22 cellular contexts compared by ENCODE assay signal in genomic region chr2:148046802-148047201, GRCh38.
"Had no signal": no experiment of that assay in that cellular context is flagged by ENCODE, and none has a peak within 500 bp of the region (broad histone marks: within the 10 kb centered on the region; RNA-seq: fewer than 3 reads in every experiment).

No MANE protein-coding gene starts in this region.

- H3K27ac ChIP-seq: cardiac muscle cell, esophagus muscularis mucosa, gastroesophageal sphincter, heart right ventricle, left ventricle myocardium inferior, neural progenitor cell, prostate gland, right atrium auricular region, tibial nerve had no signal

- H3K4me3 ChIP-seq: cardiac muscle cell, esophagus muscularis mucosa, gastroesophageal sphincter, heart right ventricle, left ventricle myocardium inferior, neural progenitor cell, prostate gland, right atrium auricular region, tibial nerve had no signal

- H3K9ac ChIP-seq: neural progenitor cell had no signal

- H3K9me3 ChIP-seq: esophagus muscularis mucosa, gastroesophageal sphincter, heart right ventricle, left ventricle myocardium inferior, prostate gland, right atrium auricular region, tibial nerve had no signal

- H2AFZ ChIP-seq: neural progenitor cell had no signal

- H3K4me1 ChIP-seq: neural progenitor cell, prostate gland, right atrium auricular region had no signal

- ATAC-seq: activated CD4-positive, CD25-positive, alpha-beta regulatory T cell treated with anti-CD3 and anti-CD28 coated beads, Interleukin-2, amount 50 U/mL, for 24 hours; gastroesophageal sphincter; heart right ventricle had no signal

- H3K36me3 ChIP-seq: cardiac muscle cell, esophagus muscularis mucosa, gastroesophageal sphincter, left ventricle myocardium inferior, neural progenitor cell, prostate gland, right atrium auricular region, tibial nerve had no signal

- H3K4me2 ChIP-seq: neural progenitor cell had no signal

- DNase-seq: activated CD4-positive, alpha-beta T cell treated with anti-CD3 and anti-CD28 coated beads, Interleukin-2, amount 50 U/mL, for 1 hour; activated gamma-delta T cell treated with Interleukin-2 at 50 U/mL for 16 hours; amniotic stem cell; dermis blood vessel endothelial cell; effector memory CD4-positive, alpha-beta T cell; heart right ventricle; left ventricle myocardium inferior; stimulated activated CD4-positive, alpha-beta T cell treated with anti-CD3 and anti-CD28 coated beads, Interleukin-12 subunit alpha, Interleukin-12 subunit beta, amount 100 ng/mL, for 4 hours; stimulated activated CD4-positive, alpha-beta T cell treated with anti-CD3 and anti-CD28 coated beads, Interleukin-1b, Interleukin-23, amount 100 ng/mL, for 48 hours; stimulated activated CD8-positive, alpha-beta memory T cell treated with anti-CD3 and anti-CD28 coated beads, Interleukin-4, amount 100 ng/mL, for 48 hours; stimulated activated naive CD8-positive, alpha-beta T cell treated with anti-CD3 and anti-CD28 coated beads, Interleukin-15, Interleukin-2, amounts not matched to agents 100 U/mL and 50 U/mL, for 24 hours; substantia nigra had no signal

- H3K27me3 ChIP-seq: cardiac muscle cell, esophagus muscularis mucosa, gastroesophageal sphincter, heart right ventricle, neural progenitor cell, right atrium auricular region, tibial nerve had no signal

- FAIRE-seq: endothelial cell of umbilical vein, urothelium cell line had no signal
